In genomic region chr3:28674212-28674611, GRCh38 we compare ENCODE assay signal across 24 cellular contexts.
"Had no signal": no experiment of that assay in that cellular context is flagged by ENCODE, and none has a peak within 500 bp of the region (broad histone marks: within the 10 kb centered on the region; RNA-seq: fewer than 3 reads in every experiment).

No MANE protein-coding gene starts in this region.

- H3K27me3 ChIP-seq: adrenal gland, Peyer's patch had no signal

- DNase-seq: activated CD4-positive, alpha-beta T cell treated with anti-CD3 and anti-CD28 coated beads for 48 hours; activated CD4-positive, alpha-beta T cell treated with anti-CD3 and anti-CD28 coated beads, Interleukin-2, amount 50 U/mL, for 4 hours; activated CD4-positive, CD25-positive, alpha-beta regulatory T cell treated with anti-CD3 and anti-CD28 coated beads, Interleukin-2, amount 50 U/mL, for 72 hours; activated CD8-positive, alpha-beta memory T cell treated with anti-CD3 and anti-CD28 coated beads, Interleukin-2, amount 50 U/mL, for 48 hours; activated CD8-positive, alpha-beta T cell treated with anti-CD3 and anti-CD28 coated beads, Interleukin-2, amount 10 ng/mL, durations not matched to agents 7 days and 5 days; activated naive CD4-positive, alpha-beta T cell treated with anti-CD3 and anti-CD28 coated beads, Interleukin-2, amount 50 U/mL, for 16 hours; activated naive CD8-positive, alpha-beta T cell treated with anti-CD3 and anti-CD28 coated beads, Interleukin-2, amount 10 ng/mL, durations not matched to agents 7 days and 5 days; activated T-cell treated with anti-CD3 and anti-CD28 coated beads, Interleukin-2, amount 50 U/mL, for 1 hour; adrenal gland; anterior cingulate cortex; central memory CD4-positive, alpha-beta T cell; Karpas-422; MM.1S; NCI-H1105; NCI-H1436; NCI-H1694 treated with DMSO at 0.1 percent for 48 hours; NCI-H2029 treated with DMSO at 0.1 percent for 48 hours; NCI-H446; NCI-H524; Peyer's patch; SHP77 treated with DMSO at 0.1 percent for 48 hours; T-helper 9 cell had no signal

- H3K36me3 ChIP-seq: adrenal gland, Peyer's patch had no signal

- H3K4me1 ChIP-seq: adrenal gland, Peyer's patch had no signal

- ATAC-seq: activated CD8-positive, alpha-beta T cell treated with anti-CD3 and anti-CD28 coated beads, Interleukin-2, amount 10 ng/mL, durations not matched to agents 7 days and 5 days; WTC11 had no signal

- H3K27ac ChIP-seq: adrenal gland, Peyer's patch, RWPE1 had no signal

- H3K4me3 ChIP-seq: adrenal gland, Peyer's patch had no signal

- H3K9me3 ChIP-seq: adrenal gland, Peyer's patch had no signal
